Comparison of ENCODE assay signal across 10 cellular contexts in genomic region chr1:34582356-34582755, GRCh38.
"Had no signal": no experiment of that assay in that cellular context is flagged by ENCODE, and none has a peak within 500 bp of the region (broad histone marks: within the 10 kb centered on the region; RNA-seq: fewer than 3 reads in every experiment).

No MANE protein-coding gene starts in this region.

- DNase-seq: GM23248, GOT3, H7, HFFc6, IMR-90, KG1 had no signal

- H3K36me3 ChIP-seq: HAP-1 had no signal

- H3K9ac ChIP-seq: GM23248 had no signal

- H3K4me3 ChIP-seq: GM23248, HAP-1, K562 had no signal

- H2AFZ ChIP-seq: GM23248 had no signal

- ATAC-seq: HCT116, K562 had no signal

- H3K9me3 ChIP-seq: HAP-1 had no signal

- H3K4me1 ChIP-seq: HAP-1 had no signal

- H3K27ac ChIP-seq: GM23248, HL-60 had no signal

- FAIRE-seq: K562 had no signal
